Comparison of ENCODE assay signal across 1 cellular context in the genomic region with DNA sequence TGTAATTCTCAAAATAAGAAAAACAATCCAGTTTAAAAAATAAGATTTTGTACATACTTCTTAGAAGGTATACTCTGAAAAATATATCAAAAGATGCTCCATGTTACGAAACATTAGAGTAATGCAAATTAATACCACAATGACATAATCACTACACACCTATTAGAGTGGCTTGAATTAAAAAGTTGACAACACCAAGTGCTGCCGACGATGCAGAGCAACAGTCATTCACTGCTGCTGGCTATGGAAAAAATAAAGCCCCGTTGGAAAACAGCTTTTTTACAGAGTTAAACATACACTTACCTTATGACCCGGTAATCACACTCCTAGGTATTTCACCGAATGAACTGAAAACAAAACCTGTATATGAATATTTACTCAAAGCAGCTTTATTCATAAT.
TF ChIP-seq lines count a peak whose summit lies in the region.

No MANE protein-coding gene starts in this region.

TF ChIP-seq in HepG2, 621 proteins besides CTCF, POLR2A, EP300 and RAD21:
- no peak for TF ChIP-seq TEAD3 (CRISPR knock-in tag; optimal IDR thresholded peaks at IDR 0.05; ENCODE audit: borderline replicate concordance)
- no peak for TF ChIP-seq ZNF772 (CRISPR knock-in tag; IDR thresholded peaks at IDR 0.05)
- TF ChIP-seq ZNF7 (CRISPR knock-in tag; IDR thresholded peaks at IDR 0.05), result peak; percentile 49; the same call in 1 of the 2 replicates
- no peak for TF ChIP-seq TMF1 (CRISPR knock-in tag; IDR thresholded peaks at IDR 0.05; ENCODE audit: low read depth)
